ENCODE assay signal across 15 cellular contexts in the genomic region with DNA sequence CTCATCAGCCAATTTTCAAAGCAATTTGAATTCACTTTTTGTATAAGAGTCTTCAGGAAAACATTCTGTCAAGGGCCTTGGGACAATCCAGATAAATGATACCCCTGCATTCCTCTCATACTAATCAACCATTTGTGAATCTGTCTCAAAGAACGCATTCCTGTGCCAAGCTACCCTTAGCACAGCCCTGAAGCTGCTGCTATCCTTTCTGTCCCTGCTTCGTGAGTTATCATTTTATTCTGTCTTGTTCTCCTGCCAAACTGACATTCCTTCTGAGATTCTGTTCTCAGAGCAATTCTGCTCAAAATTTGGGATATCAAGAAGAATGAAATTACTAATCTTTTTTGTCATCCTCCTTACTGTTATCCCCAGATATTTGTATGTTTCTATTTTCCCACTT.
DNase-seq lines count a peak whose midpoint lies in the region; ATAC-seq and TF ChIP-seq lines count a peak whose summit lies in the region.
"Had no signal": no experiment of that assay in that cellular context is flagged by ENCODE, and none has a peak within 500 bp of the region (broad histone marks: within the 10 kb centered on the region; RNA-seq: fewer than 3 reads in every experiment).

No MANE protein-coding gene starts in this region.

- peak; percentile 72 for DNase-seq in G401 (ENCODE audit: low spot score)
- DNase-seq in RWPE2 (ENCODE audit: low spot score), result no peak
- DNase-seq in fibroblast of gingiva (ENCODE audit: low read depth), result peak; percentile 75
- no peak for DNase-seq in osteocyte (ENCODE audit: extremely low spot score, unreplicated experiment)
- DNase-seq in aorta, result no peak
- no peak for DNase-seq in DMS 273 treated with DMSO at 0.1 percent for 48 hours (lab: John Stamatoyannopoulos, UW)
- no peak for DNase-seq in foreskin melanocyte
- DNase-seq in activated T-helper 2 cell treated with anti-CD3 and anti-CD28 coated beads, Interferon-gamma antibody, Interleukin-2, Interleukin-4, amounts not matched to agents 10 μg/mL and 5 μg/mL and 100 μg/mL, durations not matched to agents 14 hours and 24 hours and 36 hours (ENCODE audit: low spot score), result no peak
- DNase-seq: activated CD4-positive, alpha-beta T cell treated with anti-CD3 and anti-CD28 coated beads for 36 hours; activated naive CD8-positive, alpha-beta T cell treated with anti-CD3 and anti-CD28 coated beads, Interleukin-2, amount 10 ng/mL, durations not matched to agents 7 days and 5 days; islet precursor cell; NCI-H69; Peyer's patch; psoas muscle had no signal

- ATAC-seq in RWPE2 (ENCODE audit: low read depth), result peak; percentile 50; the same call in 1 of the 3 replicates
- ATAC-seq in aorta (ENCODE audit: low FRiP score), result no peak
- ATAC-seq: activated CD4-positive, alpha-beta T cell treated with anti-CD3 and anti-CD28 coated beads for 36 hours; psoas muscle had no signal

- peaks cover 17% of the 10 kb centered on the region for H3K4me1 Mint-ChIP-seq in osteocyte (ENCODE audit: unreplicated experiment)
- no peaks in the 10 kb centered on the region for H3K4me1 Mint-ChIP-seq in activated T-helper 2 cell treated with anti-CD3 and anti-CD28 coated beads, Interferon-gamma antibody, Interleukin-2, Interleukin-4, amounts not matched to agents 10 μg/mL and 5 μg/mL and 100 μg/mL, durations not matched to agents 14 hours and 24 hours and 36 hours (ENCODE audit: low read depth)
- H3K4me1 Mint-ChIP-seq: activated CD4-positive, alpha-beta T cell treated with anti-CD3 and anti-CD28 coated beads for 36 hours; activated naive CD8-positive, alpha-beta T cell treated with anti-CD3 and anti-CD28 coated beads, Interleukin-2, amount 10 ng/mL, durations not matched to agents 7 days and 5 days had no signal

- peaks cover 12% of the 10 kb centered on the region for H3K9me3 Mint-ChIP-seq in osteocyte (ENCODE audit: unreplicated experiment)
- H3K9me3 Mint-ChIP-seq in activated T-helper 2 cell treated with anti-CD3 and anti-CD28 coated beads, Interferon-gamma antibody, Interleukin-2, Interleukin-4, amounts not matched to agents 10 μg/mL and 5 μg/mL and 100 μg/mL, durations not matched to agents 14 hours and 24 hours and 36 hours, result no peaks in the 10 kb centered on the region

- H3K27ac ChIP-seq in RWPE2 (ENCODE audit: poor library complexity, severe bottlenecking) (peak overlapping the region; percentile 50), aorta (ENCODE audit: low read depth in 1 of 2, low read length in 2 of 2) (no peak overlapping the region)
- H3K27ac ChIP-seq: KMS-11, Peyer's patch, psoas muscle had no signal

- H3K4me1 ChIP-seq in RWPE2 (ENCODE audit: insufficient read depth, poor library complexity, severe bottlenecking), result peaks cover 8% of the 10 kb centered on the region
- no peaks in the 10 kb centered on the region for H3K4me1 ChIP-seq in aorta (ENCODE audit: control insufficient read depth in 1 of 2, insufficient read depth in 2 of 2, low read length in 2 of 2)
- H3K4me1 ChIP-seq: Peyer's patch, psoas muscle had no signal

- WGBS in aorta, 2 donors, result 15 to 25% methylated on average over 2 of the region's 2 CpGs

- no peaks in the 10 kb centered on the region for H3K27me3 Mint-ChIP-seq in osteocyte (ENCODE audit: unreplicated experiment)
- no peaks in the 10 kb centered on the region for H3K27me3 Mint-ChIP-seq in activated T-helper 2 cell treated with anti-CD3 and anti-CD28 coated beads, Interferon-gamma antibody, Interleukin-2, Interleukin-4, amounts not matched to agents 10 μg/mL and 5 μg/mL and 100 μg/mL, durations not matched to agents 14 hours and 24 hours and 36 hours (ENCODE audit: low read depth)
- H3K27me3 Mint-ChIP-seq: activated CD4-positive, alpha-beta T cell treated with anti-CD3 and anti-CD28 coated beads for 36 hours; activated naive CD8-positive, alpha-beta T cell treated with anti-CD3 and anti-CD28 coated beads, Interleukin-2, amount 10 ng/mL, durations not matched to agents 7 days and 5 days had no signal

- H3K36me3 ChIP-seq in RWPE2 (ENCODE audit: low read depth) (no peaks in the 10 kb centered on the region), aorta (ENCODE audit: control insufficient read depth in 1 of 2, insufficient read depth in 2 of 2, low read length in 1 of 2) (no peaks in the 10 kb centered on the region)
- H3K36me3 ChIP-seq: Peyer's patch had no signal

- no peak overlapping the region for H3K4me3 Mint-ChIP-seq in osteocyte (ENCODE audit: unreplicated experiment)
- H3K4me3 Mint-ChIP-seq in activated T-helper 2 cell treated with anti-CD3 and anti-CD28 coated beads, Interferon-gamma antibody, Interleukin-2, Interleukin-4, amounts not matched to agents 10 μg/mL and 5 μg/mL and 100 μg/mL, durations not matched to agents 14 hours and 24 hours and 36 hours (ENCODE audit: low read depth), result no peak overlapping the region
- H3K4me3 Mint-ChIP-seq: activated CD4-positive, alpha-beta T cell treated with anti-CD3 and anti-CD28 coated beads for 36 hours; activated naive CD8-positive, alpha-beta T cell treated with anti-CD3 and anti-CD28 coated beads, Interleukin-2, amount 10 ng/mL, durations not matched to agents 7 days and 5 days had no signal

- H3K27me3 ChIP-seq in RWPE2 (ENCODE audit: insufficient read depth, poor library complexity, severe bottlenecking) (no peaks in the 10 kb centered on the region), aorta (ENCODE audit: control insufficient read depth in 1 of 2, insufficient read depth in 2 of 2, low read length in 1 of 2) (no peaks in the 10 kb centered on the region)
- H3K27me3 ChIP-seq: Peyer's patch had no signal

- peak overlapping the region; percentile 8 for H3K27ac Mint-ChIP-seq in osteocyte (ENCODE audit: unreplicated experiment)
- H3K27ac Mint-ChIP-seq in activated T-helper 2 cell treated with anti-CD3 and anti-CD28 coated beads, Interferon-gamma antibody, Interleukin-2, Interleukin-4, amounts not matched to agents 10 μg/mL and 5 μg/mL and 100 μg/mL, durations not matched to agents 14 hours and 24 hours and 36 hours, result no peak overlapping the region
- H3K27ac Mint-ChIP-seq: activated CD4-positive, alpha-beta T cell treated with anti-CD3 and anti-CD28 coated beads for 36 hours; activated naive CD8-positive, alpha-beta T cell treated with anti-CD3 and anti-CD28 coated beads, Interleukin-2, amount 10 ng/mL, durations not matched to agents 7 days and 5 days had no signal

- TF ChIP-seq CTCF in RWPE2 (IDR thresholded peaks at IDR 0.05; ENCODE audit: poor library complexity, severe bottlenecking), result no peak
- no peak for TF ChIP-seq CTCF in osteocyte (IDR thresholded peaks at IDR 0.05)

- no peaks in the 10 kb centered on the region for H3K36me3 Mint-ChIP-seq in osteocyte (ENCODE audit: unreplicated experiment)
- no peaks in the 10 kb centered on the region for H3K36me3 Mint-ChIP-seq in activated T-helper 2 cell treated with anti-CD3 and anti-CD28 coated beads, Interferon-gamma antibody, Interleukin-2, Interleukin-4, amounts not matched to agents 10 μg/mL and 5 μg/mL and 100 μg/mL, durations not matched to agents 14 hours and 24 hours and 36 hours (ENCODE audit: low read depth)
- H3K36me3 Mint-ChIP-seq: activated naive CD8-positive, alpha-beta T cell treated with anti-CD3 and anti-CD28 coated beads, Interleukin-2, amount 10 ng/mL, durations not matched to agents 7 days and 5 days had no signal

- no peaks in the 10 kb centered on the region for H3K9me3 ChIP-seq in RWPE2 (ENCODE audit: severe bottlenecking)
- H3K9me3 ChIP-seq in aorta (ENCODE audit: control insufficient read depth, low read length), result no peaks in the 10 kb centered on the region
- H3K9me3 ChIP-seq: Peyer's patch had no signal

- H3K4me3 ChIP-seq in RWPE2 (ENCODE audit: severe bottlenecking) (no peak overlapping the region), aorta (ENCODE audit: low read length in 2 of 2) (no peak overlapping the region)
- H3K4me3 ChIP-seq: Peyer's patch, psoas muscle had no signal

- in situ Hi-C loops in G401 (cut with HindIII; ENCODE audit: low sequenced_read_pairs), result no loop called here

- intact Hi-C loops in aorta (cut with DNase I), result no loop called here
- intact Hi-C loops in activated T-helper 2 cell treated with anti-CD3 and anti-CD28 coated beads, Interferon-gamma antibody, Interleukin-2, Interleukin-4, amounts not matched to agents 10 μg/mL and 5 μg/mL and 100 μg/mL, durations not matched to agents 14 hours and 24 hours and 36 hours (cut with micrococcal nuclease), result no loop called here

Comparison
In these comparisons a context has a peak if more than half of its experiments do, and no peak if none do; other contexts are left out.
1. DNase-seq: peak in G401 (single experiment) and fibroblast of gingiva (single experiment); none in RWPE2 (single experiment), osteocyte (single experiment), aorta (0 of 2), DMS 273 treated with DMSO at 0.1 percent for 48 hours (single experiment), foreskin melanocyte (single experiment) and activated T-helper 2 cell treated with anti-CD3 and anti-CD28 coated beads, Interferon-gamma antibody, Interleukin-2, Interleukin-4, amounts not matched to agents 10 μg/mL and 5 μg/mL and 100 μg/mL, durations not matched to agents 14 hours and 24 hours and 36 hours (single experiment).